1 cellular context compared by ENCODE assay signal in the genomic region with DNA sequence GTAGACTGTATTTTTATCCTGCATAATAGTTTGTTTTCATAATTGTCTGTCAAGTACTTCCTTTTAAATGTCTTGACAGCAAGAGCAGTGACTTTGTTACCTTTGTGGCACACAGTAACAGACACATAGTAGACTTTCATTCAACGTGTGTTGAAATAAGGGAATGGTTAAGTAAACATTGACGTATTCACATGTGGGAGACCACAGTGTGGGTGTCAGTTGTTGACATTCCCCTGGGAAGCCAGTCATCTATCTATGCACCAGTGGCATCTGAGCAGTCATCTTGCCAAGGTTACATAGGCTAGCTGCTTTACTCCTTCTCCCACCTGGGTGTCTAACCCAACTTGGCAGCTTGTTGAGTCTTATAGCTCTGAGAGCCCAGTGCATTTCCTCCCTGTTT.
TF ChIP-seq lines count a peak whose summit lies in the region.

No MANE protein-coding gene starts in this region.

TF ChIP-seq in HepG2, 621 proteins besides CTCF, POLR2A, EP300 and RAD21 (continues in another document):
- TF ChIP-seq SKI (IDR thresholded peaks at IDR 0.05; ENCODE audit: partially characterized antibody): peak; percentile 84
- TF ChIP-seq GLI4 (CRISPR knock-in tag; IDR thresholded peaks at IDR 0.05; ENCODE audit: borderline replicate concordance): no peak
- TF ChIP-seq ZNF292 (CRISPR knock-in tag; IDR thresholded peaks at IDR 0.05; ENCODE audit: borderline replicate concordance, low read depth): peak; percentile 39; the same call in 1 of the 2 replicates
- 0 out of 2 replicates have a peak, but pooled peaks have one; percentile 48 for TF ChIP-seq MEF2D (CRISPR knock-in tag; IDR thresholded peaks at IDR 0.05)
- TF ChIP-seq SAP130 (CRISPR knock-in tag; IDR thresholded peaks at IDR 0.05; ENCODE audit: low read depth): peak; percentile 99
- TF ChIP-seq NR2F6 (IDR thresholded peaks at IDR 0.05): no peak
- TF ChIP-seq NR2F6 (CRISPR knock-in tag; IDR thresholded peaks at IDR 0.05): peak; percentile 32; the same call in 1 of the 2 replicates
- TF ChIP-seq ZNF335 (CRISPR knock-in tag; IDR thresholded peaks at IDR 0.05): 0 out of 2 replicates have a peak, but pooled peaks have one; percentile 17
- no peak for TF ChIP-seq ZNF761 (CRISPR knock-in tag; conservative IDR thresholded peaks at IDR 0.05)
- TF ChIP-seq, protein P1, sequence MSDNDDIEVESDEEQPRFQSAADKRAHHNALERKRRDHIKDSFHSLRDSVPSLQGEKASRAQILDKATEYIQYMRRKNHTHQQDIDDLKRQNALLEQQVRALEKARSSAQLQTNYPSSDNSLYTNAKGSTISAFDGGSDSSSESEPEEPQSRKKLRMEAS (IDR thresholded peaks at IDR 0.05): peak; percentile 83
- TF ChIP-seq, protein P2, sequence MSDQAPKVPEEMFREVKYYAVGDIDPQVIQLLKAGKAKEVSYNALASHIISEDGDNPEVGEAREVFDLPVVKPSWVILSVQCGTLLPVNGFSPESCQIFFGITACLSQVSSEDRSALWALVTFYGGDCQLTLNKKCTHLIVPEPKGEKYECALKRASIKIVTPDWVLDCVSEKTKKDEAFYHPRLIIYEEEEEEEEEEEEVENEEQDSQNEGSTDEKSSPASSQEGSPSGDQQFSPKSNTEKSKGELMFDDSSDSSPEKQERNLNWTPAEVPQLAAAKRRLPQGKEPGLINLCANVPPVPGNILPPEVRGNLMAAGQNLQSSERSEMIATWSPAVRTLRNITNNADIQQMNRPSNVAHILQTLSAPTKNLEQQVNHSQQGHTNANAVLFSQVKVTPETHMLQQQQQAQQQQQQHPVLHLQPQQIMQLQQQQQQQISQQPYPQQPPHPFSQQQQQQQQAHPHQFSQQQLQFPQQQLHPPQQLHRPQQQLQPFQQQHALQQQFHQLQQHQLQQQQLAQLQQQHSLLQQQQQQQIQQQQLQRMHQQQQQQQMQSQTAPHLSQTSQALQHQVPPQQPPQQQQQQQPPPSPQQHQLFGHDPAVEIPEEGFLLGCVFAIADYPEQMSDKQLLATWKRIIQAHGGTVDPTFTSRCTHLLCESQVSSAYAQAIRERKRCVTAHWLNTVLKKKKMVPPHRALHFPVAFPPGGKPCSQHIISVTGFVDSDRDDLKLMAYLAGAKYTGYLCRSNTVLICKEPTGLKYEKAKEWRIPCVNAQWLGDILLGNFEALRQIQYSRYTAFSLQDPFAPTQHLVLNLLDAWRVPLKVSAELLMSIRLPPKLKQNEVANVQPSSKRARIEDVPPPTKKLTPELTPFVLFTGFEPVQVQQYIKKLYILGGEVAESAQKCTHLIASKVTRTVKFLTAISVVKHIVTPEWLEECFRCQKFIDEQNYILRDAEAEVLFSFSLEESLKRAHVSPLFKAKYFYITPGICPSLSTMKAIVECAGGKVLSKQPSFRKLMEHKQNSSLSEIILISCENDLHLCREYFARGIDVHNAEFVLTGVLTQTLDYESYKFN (CRISPR knock-in tag; conservative IDR thresholded peaks at IDR 0.05): peak; percentile 64; the same call in 1 of the 2 replicates
- no peak for TF ChIP-seq ZNF484 (CRISPR knock-in tag; IDR thresholded peaks at IDR 0.05; ENCODE audit: borderline replicate concordance, low read depth)
- TF ChIP-seq TGIF2 (CRISPR knock-in tag; IDR thresholded peaks at IDR 0.05): peak; percentile 95
- TF ChIP-seq, protein P3, sequence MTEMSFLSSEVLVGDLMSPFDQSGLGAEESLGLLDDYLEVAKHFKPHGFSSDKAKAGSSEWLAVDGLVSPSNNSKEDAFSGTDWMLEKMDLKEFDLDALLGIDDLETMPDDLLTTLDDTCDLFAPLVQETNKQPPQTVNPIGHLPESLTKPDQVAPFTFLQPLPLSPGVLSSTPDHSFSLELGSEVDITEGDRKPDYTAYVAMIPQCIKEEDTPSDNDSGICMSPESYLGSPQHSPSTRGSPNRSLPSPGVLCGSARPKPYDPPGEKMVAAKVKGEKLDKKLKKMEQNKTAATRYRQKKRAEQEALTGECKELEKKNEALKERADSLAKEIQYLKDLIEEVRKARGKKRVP (CRISPR knock-in tag; IDR thresholded peaks at IDR 0.05): peak in 1 of 2 experiments; percentile 56; a peak in 1 of 4 replicates
- TF ChIP-seq, protein P4, sequence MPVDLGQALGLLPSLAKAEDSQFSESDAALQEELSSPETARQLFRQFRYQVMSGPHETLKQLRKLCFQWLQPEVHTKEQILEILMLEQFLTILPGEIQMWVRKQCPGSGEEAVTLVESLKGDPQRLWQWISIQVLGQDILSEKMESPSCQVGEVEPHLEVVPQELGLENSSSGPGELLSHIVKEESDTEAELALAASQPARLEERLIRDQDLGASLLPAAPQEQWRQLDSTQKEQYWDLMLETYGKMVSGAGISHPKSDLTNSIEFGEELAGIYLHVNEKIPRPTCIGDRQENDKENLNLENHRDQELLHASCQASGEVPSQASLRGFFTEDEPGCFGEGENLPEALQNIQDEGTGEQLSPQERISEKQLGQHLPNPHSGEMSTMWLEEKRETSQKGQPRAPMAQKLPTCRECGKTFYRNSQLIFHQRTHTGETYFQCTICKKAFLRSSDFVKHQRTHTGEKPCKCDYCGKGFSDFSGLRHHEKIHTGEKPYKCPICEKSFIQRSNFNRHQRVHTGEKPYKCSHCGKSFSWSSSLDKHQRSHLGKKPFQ (CRISPR knock-in tag; IDR thresholded peaks at IDR 0.05; ENCODE audit: insufficient replicate concordance): no peak
- 0 out of 2 replicates have a peak, but pooled peaks have one; percentile 19 for TF ChIP-seq ZNF547 (CRISPR knock-in tag; IDR thresholded peaks at IDR 0.05)
- TF ChIP-seq, protein P5, sequence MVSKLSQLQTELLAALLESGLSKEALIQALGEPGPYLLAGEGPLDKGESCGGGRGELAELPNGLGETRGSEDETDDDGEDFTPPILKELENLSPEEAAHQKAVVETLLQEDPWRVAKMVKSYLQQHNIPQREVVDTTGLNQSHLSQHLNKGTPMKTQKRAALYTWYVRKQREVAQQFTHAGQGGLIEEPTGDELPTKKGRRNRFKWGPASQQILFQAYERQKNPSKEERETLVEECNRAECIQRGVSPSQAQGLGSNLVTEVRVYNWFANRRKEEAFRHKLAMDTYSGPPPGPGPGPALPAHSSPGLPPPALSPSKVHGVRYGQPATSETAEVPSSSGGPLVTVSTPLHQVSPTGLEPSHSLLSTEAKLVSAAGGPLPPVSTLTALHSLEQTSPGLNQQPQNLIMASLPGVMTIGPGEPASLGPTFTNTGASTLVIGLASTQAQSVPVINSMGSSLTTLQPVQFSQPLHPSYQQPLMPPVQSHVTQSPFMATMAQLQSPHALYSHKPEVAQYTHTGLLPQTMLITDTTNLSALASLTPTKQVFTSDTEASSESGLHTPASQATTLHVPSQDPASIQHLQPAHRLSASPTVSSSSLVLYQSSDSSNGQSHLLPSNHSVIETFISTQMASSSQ (IDR thresholded peaks at IDR 0.05; ENCODE audit: low read depth): 0 out of 2 replicates have a peak, but pooled peaks have one; percentile 22
- TF ChIP-seq, protein P5 (CRISPR knock-in tag; IDR thresholded peaks at IDR 0.05; ENCODE audit: borderline replicate concordance): peak; percentile 33; the same call in 1 of the 2 replicates
- TF ChIP-seq, protein P6, sequence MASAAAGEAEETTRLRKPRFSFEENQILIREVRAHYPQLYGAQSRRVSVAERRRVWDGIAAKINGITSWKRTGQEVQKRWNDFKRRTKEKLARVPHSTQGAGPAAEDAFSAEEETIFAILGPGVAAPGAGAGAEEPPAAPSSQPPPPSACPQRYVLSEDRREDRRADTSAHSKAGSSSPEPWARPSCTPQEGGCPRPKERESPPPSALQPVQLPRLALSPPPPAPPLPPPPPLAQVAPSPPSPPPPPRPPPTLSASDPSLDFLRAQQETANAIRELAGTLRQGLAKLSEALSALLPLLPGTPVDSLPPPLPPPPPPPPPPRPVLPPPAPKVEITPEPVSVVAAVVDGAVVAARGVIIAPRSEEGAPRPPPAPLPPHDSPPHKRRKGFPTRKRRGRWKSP (CRISPR knock-in tag; IDR thresholded peaks at IDR 0.05): no peak
- TF ChIP-seq, protein P7, sequence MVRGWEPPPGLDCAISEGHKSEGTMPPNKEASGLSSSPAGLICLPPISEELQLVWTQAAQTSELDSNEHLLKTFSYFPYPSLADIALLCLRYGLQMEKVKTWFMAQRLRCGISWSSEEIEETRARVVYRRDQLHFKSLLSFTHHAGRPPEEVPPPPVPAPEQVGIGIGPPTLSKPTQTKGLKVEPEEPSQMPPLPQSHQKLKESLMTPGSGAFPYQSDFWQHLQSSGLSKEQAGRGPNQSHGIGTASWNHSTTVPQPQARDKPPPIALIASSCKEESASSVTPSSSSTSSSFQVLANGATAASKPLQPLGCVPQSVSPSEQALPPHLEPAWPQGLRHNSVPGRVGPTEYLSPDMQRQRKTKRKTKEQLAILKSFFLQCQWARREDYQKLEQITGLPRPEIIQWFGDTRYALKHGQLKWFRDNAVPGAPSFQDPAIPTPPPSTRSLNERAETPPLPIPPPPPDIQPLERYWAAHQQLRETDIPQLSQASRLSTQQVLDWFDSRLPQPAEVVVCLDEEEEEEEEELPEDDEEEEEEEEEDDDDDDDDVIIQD (CRISPR knock-in tag; IDR thresholded peaks at IDR 0.05; ENCODE audit: low read depth): no peak
- TF ChIP-seq ZBTB21 (CRISPR knock-in tag; IDR thresholded peaks at IDR 0.05): 0 out of 2 replicates have a peak, but pooled peaks have one; percentile 28
- TF ChIP-seq HOXA3 (CRISPR knock-in tag; IDR thresholded peaks at IDR 0.05): peak; percentile 40; the same call in 1 of the 2 replicates
- peak; percentile 96; the same call in 1 of the 2 replicates for TF ChIP-seq ZNF792 (CRISPR knock-in tag; IDR thresholded peaks at IDR 0.05)
- TF ChIP-seq ZNF143 (CRISPR knock-in tag; IDR thresholded peaks at IDR 0.05): no peak
- TF ChIP-seq THAP11 (CRISPR knock-in tag; IDR thresholded peaks at IDR 0.05): peak; percentile 63
- TF ChIP-seq ZNF20 (CRISPR knock-in tag; IDR thresholded peaks at IDR 0.05): no peak
- peak; percentile 17; the same call in 1 of the 2 replicates for TF ChIP-seq KDM2A (CRISPR knock-in tag; IDR thresholded peaks at IDR 0.05; ENCODE audit: borderline replicate concordance, low read depth)
- no peak for TF ChIP-seq POLR2G (IDR thresholded peaks at IDR 0.05; ENCODE audit: low read depth, low read length)
- TF ChIP-seq, protein P8, sequence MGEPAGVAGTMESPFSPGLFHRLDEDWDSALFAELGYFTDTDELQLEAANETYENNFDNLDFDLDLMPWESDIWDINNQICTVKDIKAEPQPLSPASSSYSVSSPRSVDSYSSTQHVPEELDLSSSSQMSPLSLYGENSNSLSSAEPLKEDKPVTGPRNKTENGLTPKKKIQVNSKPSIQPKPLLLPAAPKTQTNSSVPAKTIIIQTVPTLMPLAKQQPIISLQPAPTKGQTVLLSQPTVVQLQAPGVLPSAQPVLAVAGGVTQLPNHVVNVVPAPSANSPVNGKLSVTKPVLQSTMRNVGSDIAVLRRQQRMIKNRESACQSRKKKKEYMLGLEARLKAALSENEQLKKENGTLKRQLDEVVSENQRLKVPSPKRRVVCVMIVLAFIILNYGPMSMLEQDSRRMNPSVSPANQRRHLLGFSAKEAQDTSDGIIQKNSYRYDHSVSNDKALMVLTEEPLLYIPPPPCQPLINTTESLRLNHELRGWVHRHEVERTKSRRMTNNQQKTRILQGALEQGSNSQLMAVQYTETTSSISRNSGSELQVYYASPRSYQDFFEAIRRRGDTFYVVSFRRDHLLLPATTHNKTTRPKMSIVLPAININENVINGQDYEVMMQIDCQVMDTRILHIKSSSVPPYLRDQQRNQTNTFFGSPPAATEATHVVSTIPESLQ (CRISPR knock-in tag; conservative IDR thresholded peaks at IDR 0.05): no peak
- TF ChIP-seq, protein P9, sequence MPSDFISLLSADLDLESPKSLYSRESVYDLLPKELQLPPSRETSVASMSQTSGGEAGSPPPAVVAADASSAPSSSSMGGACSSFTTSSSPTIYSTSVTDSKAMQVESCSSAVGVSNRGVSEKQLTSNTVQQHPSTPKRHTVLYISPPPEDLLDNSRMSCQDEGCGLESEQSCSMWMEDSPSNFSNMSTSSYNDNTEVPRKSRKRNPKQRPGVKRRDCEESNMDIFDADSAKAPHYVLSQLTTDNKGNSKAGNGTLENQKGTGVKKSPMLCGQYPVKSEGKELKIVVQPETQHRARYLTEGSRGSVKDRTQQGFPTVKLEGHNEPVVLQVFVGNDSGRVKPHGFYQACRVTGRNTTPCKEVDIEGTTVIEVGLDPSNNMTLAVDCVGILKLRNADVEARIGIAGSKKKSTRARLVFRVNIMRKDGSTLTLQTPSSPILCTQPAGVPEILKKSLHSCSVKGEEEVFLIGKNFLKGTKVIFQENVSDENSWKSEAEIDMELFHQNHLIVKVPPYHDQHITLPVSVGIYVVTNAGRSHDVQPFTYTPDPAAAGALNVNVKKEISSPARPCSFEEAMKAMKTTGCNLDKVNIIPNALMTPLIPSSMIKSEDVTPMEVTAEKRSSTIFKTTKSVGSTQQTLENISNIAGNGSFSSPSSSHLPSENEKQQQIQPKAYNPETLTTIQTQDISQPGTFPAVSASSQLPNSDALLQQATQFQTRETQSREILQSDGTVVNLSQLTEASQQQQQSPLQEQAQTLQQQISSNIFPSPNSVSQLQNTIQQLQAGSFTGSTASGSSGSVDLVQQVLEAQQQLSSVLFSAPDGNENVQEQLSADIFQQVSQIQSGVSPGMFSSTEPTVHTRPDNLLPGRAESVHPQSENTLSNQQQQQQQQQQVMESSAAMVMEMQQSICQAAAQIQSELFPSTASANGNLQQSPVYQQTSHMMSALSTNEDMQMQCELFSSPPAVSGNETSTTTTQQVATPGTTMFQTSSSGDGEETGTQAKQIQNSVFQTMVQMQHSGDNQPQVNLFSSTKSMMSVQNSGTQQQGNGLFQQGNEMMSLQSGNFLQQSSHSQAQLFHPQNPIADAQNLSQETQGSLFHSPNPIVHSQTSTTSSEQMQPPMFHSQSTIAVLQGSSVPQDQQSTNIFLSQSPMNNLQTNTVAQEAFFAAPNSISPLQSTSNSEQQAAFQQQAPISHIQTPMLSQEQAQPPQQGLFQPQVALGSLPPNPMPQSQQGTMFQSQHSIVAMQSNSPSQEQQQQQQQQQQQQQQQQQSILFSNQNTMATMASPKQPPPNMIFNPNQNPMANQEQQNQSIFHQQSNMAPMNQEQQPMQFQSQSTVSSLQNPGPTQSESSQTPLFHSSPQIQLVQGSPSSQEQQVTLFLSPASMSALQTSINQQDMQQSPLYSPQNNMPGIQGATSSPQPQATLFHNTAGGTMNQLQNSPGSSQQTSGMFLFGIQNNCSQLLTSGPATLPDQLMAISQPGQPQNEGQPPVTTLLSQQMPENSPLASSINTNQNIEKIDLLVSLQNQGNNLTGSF (CRISPR knock-in tag; IDR thresholded peaks at IDR 0.05): no peak
- TF ChIP-seq ARNTL (CRISPR knock-in tag; IDR thresholded peaks at IDR 0.05): 0 out of 2 replicates have a peak, but pooled peaks have one; percentile 38
- peak; percentile 86 for TF ChIP-seq FOSL2 (CRISPR knock-in tag; IDR thresholded peaks at IDR 0.05)
- TF ChIP-seq MXI1 (IDR thresholded peaks at IDR 0.05; ENCODE audit: borderline replicate concordance, low read depth, low read length): peak; percentile 97; the same call in 2 of the 3 replicates
- TF ChIP-seq HDAC2 (CRISPR knock-in tag; IDR thresholded peaks at IDR 0.05): peak; percentile 76; the same call in 1 of the 2 replicates
